11 cellular contexts compared by ENCODE assay signal in genomic region chr7:151566897-151567320, GRCh38. TPM values are rescaled to one million over a fixed set of nuclear protein-coding genes. Genes with fewer than 3 reads are reported as not detected.
DNase-seq lines count a peak whose midpoint lies in the region; ATAC-seq, FAIRE-seq and TF ChIP-seq lines count a peak whose summit lies in the region.
"Had no signal": no experiment of that assay in that cellular context is flagged by ENCODE, and none has a peak within 500 bp of the region (broad histone marks: within the 10 kb centered on the region; RNA-seq: fewer than 3 reads in every experiment).

No MANE protein-coding gene starts in this region.

- intact Hi-C loops in K562 (cut with micrococcal nuclease) (no loop called here), transverse colon (cut with DNase I; ENCODE audit: low total_unique reads) (no loop called here), mucosa of descending colon (cut with DNase I, micrococcal nuclease) (no loop called here)

- TF ChIP-seq EP300 in K562 (IDR thresholded peaks at IDR 0.05; ENCODE audit: low read length) = no peak
- TF ChIP-seq EP300 in transverse colon (IDR thresholded peaks at IDR 0.05; ENCODE audit: low read depth) = no peak

- peak; percentile 50; the same call in 1 of the 3 replicates for ATAC-seq in K562
- ATAC-seq in GM19397 (IDR thresholded peaks at IDR 0.05; ENCODE audit: unreplicated experiment) = no peak
- no peak for ATAC-seq in mucosa of descending colon
- ATAC-seq: stimulated activated naive CD8-positive, alpha-beta T cell treated with anti-CD3 and anti-CD28 coated beads, Interleukin-15, Interleukin-2, amounts not matched to agents 100 U/mL and 50 U/mL, for 24 hours had no signal

- FAIRE-seq in K562 (lab: Jason Lieb, UNC) = no peak
- FAIRE-seq: keratinocyte, small intestine had no signal

- BruUV-seq in K562 (replicated peaks; lab: Mats Ljungman, UMichigan) = no TSS peak

- H3K27me3 ChIP-seq in K562 (ENCODE audit: control insufficient read depth in 2 of 2, insufficient read depth in 2 of 2, low read length in 2 of 2) (peaks cover 42 to 43% of the 10 kb centered on the region in 2 experiments), hepatocyte (no peaks in the 10 kb centered on the region), transverse colon (no peaks in the 10 kb centered on the region)

- H3K36me3 ChIP-seq in K562 (ENCODE audit: control insufficient read depth, insufficient read depth, low read length) (no peaks in the 10 kb centered on the region), hepatocyte (replicated peaks; ENCODE audit: insufficient read depth, low read depth) (no peaks in the 10 kb centered on the region), transverse colon (peaks cover 0 to 30% (median 11%) of the 10 kb centered on the region in 4 donors), mucosa of descending colon (ENCODE audit: low read depth) (peaks cover 5% of the 10 kb centered on the region)

- no peak for TF ChIP-seq RAD21 in K562 (CRISPR knock-in tag; conservative IDR thresholded peaks at IDR 0.05 in 1 of 2, IDR thresholded peaks at IDR 0.05 in 1 of 2)

- no peak overlapping the region for H3K4me3 ChIP-seq in K562
- H3K4me3 ChIP-seq in hepatocyte = no peak overlapping the region
- H3K4me3 ChIP-seq in transverse colon = no peak overlapping the region
- H3K4me3 ChIP-seq in mucosa of descending colon = no peak overlapping the region

- H3K27ac ChIP-seq in K562 (ENCODE audit: extremely low read depth, low read depth, low read length) = no peak overlapping the region
- no peak overlapping the region for H3K27ac ChIP-seq in hepatocyte
- peak overlapping the region in 3 of 4 donors; percentile 18 to 54 (median 46) for H3K27ac ChIP-seq in transverse colon

- TF ChIP-seq CTCF in K562 (IDR thresholded peaks at IDR 0.05 in 2 of 3, conservative IDR thresholded peaks at IDR 0.05 in 1 of 3; ENCODE audit: insufficient read depth in 2 of 3, low read depth in 1 of 3, low read length in 3 of 3) = no peak
- TF ChIP-seq CTCF in hepatocyte (IDR thresholded peaks at IDR 0.05; ENCODE audit: poor library complexity) = no peak
- no peak for TF ChIP-seq CTCF in transverse colon (IDR thresholded peaks at IDR 0.05)
- no peak for TF ChIP-seq CTCF in mucosa of descending colon (IDR thresholded peaks at IDR 0.05)

- H4K20me1 ChIP-seq in K562 (replicated peaks; ENCODE audit: control insufficient read depth, insufficient read depth, low read length) = no peaks in the 10 kb centered on the region
- H4K20me1 ChIP-seq in hepatocyte (ENCODE audit: insufficient read depth, poor library complexity, severe bottlenecking) = no peaks in the 10 kb centered on the region

- H3K9me1 ChIP-seq in K562 (ENCODE audit: control insufficient read depth, insufficient read depth, low read length) = no peaks in the 10 kb centered on the region

- no peaks in the 10 kb centered on the region; a peak in 1 of 5 replicates for H3K4me1 ChIP-seq in K562 (replicated peaks in 1 of 2; ENCODE audit: control insufficient read depth in 2 of 2, insufficient read depth in 2 of 2, low read length in 2 of 2)
- H3K4me1 ChIP-seq in hepatocyte (ENCODE audit: insufficient read depth) = peaks cover 6% of the 10 kb centered on the region
- no peaks in the 10 kb centered on the region for H3K4me1 ChIP-seq in transverse colon
- H3K4me1 ChIP-seq in mucosa of descending colon (ENCODE audit: low read depth) = no peaks in the 10 kb centered on the region

- no peak overlapping the region for H3K9ac ChIP-seq in K562 (ENCODE audit: insufficient read depth in 1 of 2, low read depth in 2 of 2, low read length in 2 of 2)

- H3K9me3 ChIP-seq in K562 (replicated peaks; ENCODE audit: control insufficient read depth, insufficient read depth, low read depth, low read length) = no peaks in the 10 kb centered on the region
- no peaks in the 10 kb centered on the region for H3K9me3 ChIP-seq in hepatocyte (ENCODE audit: low read depth)
- H3K9me3 ChIP-seq in transverse colon = no peaks in the 10 kb centered on the region
- H3K9me3 ChIP-seq in mucosa of descending colon = no peaks in the 10 kb centered on the region

- no peaks in the 10 kb centered on the region for H3K79me2 ChIP-seq in K562 (ENCODE audit: control insufficient read depth, insufficient read depth, low read length)
- no peaks in the 10 kb centered on the region for H3K79me2 ChIP-seq in hepatocyte

- in situ Hi-C loops in K562 (cut with MboI) = no loop called here
- in situ Hi-C loops in transverse colon (cut with MboI; ENCODE audit: low pct_ligation_motif_present in 1 of 4, low pct_unique_long_range_greater_than_20kb in 1 of 4, low sequenced_read_pairs in 3 of 4) = no loop called here

- TF ChIP-seq POLR2A in K562 (conservative IDR thresholded peaks at IDR 0.05) (no peak), transverse colon (IDR thresholded peaks at IDR 0.05) (no peak)

- H2AFZ ChIP-seq in K562 (ENCODE audit: low read depth, low read length) = no peak overlapping the region
- no peak overlapping the region for H2AFZ ChIP-seq in hepatocyte

- WGBS in K562 (ENCODE audit: insufficient coverage, low coverage, missing lambda C conversion rate) = 9% methylated on average over 8 of the region's 8 CpGs
- 43% methylated on average over 8 of the region's 8 CpGs for WGBS in hepatocyte (ENCODE audit: low lambda C conversion rate, missing lambda C conversion rate)
- WGBS in transverse colon (ENCODE audit: low coverage in 1 of 2), 2 donors = 75 to 92% methylated on average over 2 to 8 of the region's 8 CpGs

- H3K4me2 ChIP-seq in K562 (ENCODE audit: insufficient read depth, low read length) = no peak overlapping the region
- H3K4me2 ChIP-seq in hepatocyte = peak overlapping the region; percentile 27

- CTCF ChIA-PET in K562 (lab: Yijun Ruan, JAX; ENCODE audit: low intra/inter-chr PET ratio) = no interaction called here

- no peaks in the 10 kb centered on the region for H3K9me2 ChIP-seq in hepatocyte (replicated peaks; ENCODE audit: insufficient read depth)

- DNase-seq in Kasumi-1 (lab: John Stamatoyannopoulos, UW) = peak; percentile 6 to 7
- DNase-seq in K562 (ENCODE audit: extremely low read depth in 1 of 4, low spot score in 3 of 4) = no peak
- DNase-seq in hepatocyte (ENCODE audit: low spot score) = peak; percentile 26
- DNase-seq in transverse colon = no peak
- no peak for DNase-seq in mucosa of descending colon
- DNase-seq in T-helper 2 cell = no peak
- DNase-seq: NCI-H2081 treated with DMSO at 0.1 percent for 48 hours; small intestine; stimulated activated naive CD8-positive, alpha-beta T cell treated with anti-CD3 and anti-CD28 coated beads, Interleukin-15, Interleukin-2, amounts not matched to agents 100 U/mL and 50 U/mL, for 24 hours had no signal

- POLR2A ChIA-PET in K562 (lab: Yijun Ruan, JAX) = interaction anchor here (1.5 to 2.3 kb wide), 2 partner anchors 9 to 11 kb away, joined by 3 to 10 read pairs; no protein-coding TSS in a partner anchor

TF ChIP-seq in K562, 482 proteins besides CTCF, POLR2A, EP300 and RAD21 (continues in another document):
- TF ChIP-seq BHLHE40 (IDR thresholded peaks at IDR 0.05; ENCODE audit: low read length) (0 out of 2 replicates have a peak, but pooled peaks have one; percentile 12), SNIP1 (IDR thresholded peaks at IDR 0.05; ENCODE audit: low read depth) (no peak), IRF2 (CRISPR knock-in tag; IDR thresholded peaks at IDR 0.05) (no peak), CEBPG (CRISPR knock-in tag; IDR thresholded peaks at IDR 0.05) (peak; percentile 53; the same call in 1 of the 2 replicates), CEBPG (tag; conservative IDR thresholded peaks at IDR 0.05 in 1 of 2, IDR thresholded peaks at IDR 0.05 in 1 of 2) (peak; percentile 90 to 95), JUND (IDR thresholded peaks at IDR 0.05; ENCODE audit: borderline replicate concordance, low read depth, low read length) (peak; percentile 43; the same call in 1 of the 2 replicates), JUND (tag; IDR thresholded peaks at IDR 0.05; ENCODE audit: borderline replicate concordance, low read depth, low read length) (peak; percentile 65; the same call in 2 of the 3 replicates), CEBPB (tag; IDR thresholded peaks at IDR 0.05) (peak; percentile 96), HNRNPUL1 (IDR thresholded peaks at IDR 0.05; ENCODE audit: low read length) (no peak), ZBTB9 (CRISPR knock-in tag; IDR thresholded peaks at IDR 0.05) (no peak)

RNA-seq across cellular contexts. Expression of gene RHEB, which starts 47.2 kb away (rescaled TPM):
- 35.9 and 119 TPM in 2 replicates for total RNA-seq in K562 (2011; cell fraction: chromatin; rRNA removed; ENCODE audit: low replicate concordance)
- 22.3 and 24.1 TPM in 2 replicates for total RNA-seq in K562 (2011; cell fraction: nucleolus; rRNA removed)
- 69.2 and 108 TPM in 2 replicates for total RNA-seq in K562 (2011; cell fraction: nucleoplasm; rRNA removed)
- total RNA-seq in K562 (2014; rRNA removed) (122 and 126 TPM in 2 replicates), K562 (2014; rRNA removed; fragmentation: Illumina TruSeq; extraction: Trizol) (213 and 243 TPM in 2 replicates), K562 (2015; rRNA removed; fragmentation: Illumina TruSeq; extraction: Trizol) (168 and 182 TPM in 2 replicates), K562 (2021) (156 and 162 TPM in 2 replicates), hepatocyte (105 and 111 TPM in 2 replicates), transverse colon (10 to 100 TPM; 12.7 to 70.5 (median 42.8) TPM), mucosa of descending colon (100 to 1,000 TPM in 1 of 3 donors, 10 to 100 TPM in 2; 40.3 to 114 (median 73.5) TPM)
- polyA plus RNA-seq in K562 (2011; rRNA removed) (139 and 249 TPM in 2 replicates), K562 (2014; fragmentation: Illumina TruSeq; extraction: Trizol) (152 and 189 TPM in 2 replicates), K562 (2014; fragmentation: Nextera tagmentation; extraction: Ambion mirVana) (10 to 100 TPM; 28.5 to 35.3 TPM), K562 (2014; rRNA removed) (205 and 230 TPM in 2 replicates), hepatocyte (135 and 142 TPM in 2 replicates)
- 56.0 and 60.3 TPM in 2 replicates for polyA plus RNA-seq in K562 (2011; cell fraction: cytosol; rRNA removed)
- polyA plus RNA-seq in K562 (2011; cell fraction: nucleus; rRNA removed) = 30.6 and 47.5 TPM in 2 replicates
- polyA plus RNA-seq in K562 (2012) = 144 and 166 TPM in 2 replicates
- 73.7 and 78.8 TPM in 2 replicates for polyA minus RNA-seq in K562 (2011; rRNA and poly(A)+ RNA removed)
- polyA minus RNA-seq in K562 (2011; cell fraction: cytosol; rRNA and poly(A)+ RNA removed) = 30.4 and 62.8 TPM in 2 replicates
- 19.4 and 22.0 TPM in 2 replicates for polyA minus RNA-seq in K562 (2011; cell fraction: nucleus; rRNA and poly(A)+ RNA removed)

Comparison
In these comparisons a context has a peak if more than half of its experiments do, and no peak if none do; other contexts are left out.
1. DNase-seq: peak in Kasumi-1 (2 of 2) and hepatocyte (single experiment); none in K562 (0 of 4), transverse colon (single experiment), mucosa of descending colon (0 of 3) and T-helper 2 cell (0 of 5).
2. H3K27ac ChIP-seq: peak in transverse colon (3 of 4); none in K562 (single experiment) and hepatocyte (single experiment).